7 cellular contexts compared by ENCODE assay signal in the genomic region with DNA sequence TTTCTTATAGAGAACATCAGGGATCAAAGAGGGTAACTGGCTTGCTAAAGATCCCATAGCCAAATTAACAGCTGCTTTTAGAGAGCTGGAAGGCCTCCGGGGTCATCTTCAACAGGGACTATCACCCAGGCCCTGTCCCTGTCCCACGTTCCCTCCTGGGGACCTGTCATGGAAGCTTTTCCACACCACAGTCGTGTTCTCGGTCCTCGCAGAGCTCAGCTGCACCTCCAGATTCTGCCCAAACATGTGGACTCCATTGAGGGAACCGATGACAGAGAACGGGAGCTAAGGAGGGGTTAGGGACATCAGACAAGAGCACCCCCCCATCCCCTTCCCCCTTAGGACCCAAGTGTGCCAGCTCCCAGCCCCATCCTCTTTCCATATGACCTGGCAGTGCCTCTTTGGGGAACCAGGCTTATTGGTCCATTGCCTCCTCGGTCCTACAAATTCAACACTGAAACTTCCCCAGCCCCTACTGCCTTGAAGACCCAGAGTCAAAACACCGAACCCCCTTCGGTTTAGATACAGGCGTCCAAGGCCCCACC. TPM values are rescaled to one million over a fixed set of nuclear protein-coding genes. Genes with fewer than 3 reads are reported as not detected.
DNase-seq lines count a peak whose midpoint lies in the region; ATAC-seq lines count a peak whose summit lies in the region.

No MANE protein-coding gene starts in this region.

- H3K27me3 Mint-ChIP-seq in activated T-helper 17 cell treated with anti-CD3 and anti-CD28 coated beads, Interleukin-2, amount 50 U/mL, for 72 hours, result no peaks in the 10 kb centered on the region
- H3K27me3 Mint-ChIP-seq in stimulated activated naive B cell treated with anti-CD40 and anti-IgM and Interleukin-4, amounts not matched to agents 10 μg/mL and 1 μg/mL and 100 μg/mL, for 72 hours, result no peaks in the 10 kb centered on the region

- H3K9me3 ChIP-seq in HUES6 (ENCODE audit: control insufficient read depth, insufficient read depth, low read depth, low read length), result no peaks in the 10 kb centered on the region
- H3K9me3 ChIP-seq in iPS-15b (ENCODE audit: control insufficient read depth, insufficient read depth, low read length), result no peaks in the 10 kb centered on the region

- H3K4me3 Mint-ChIP-seq in activated T-helper 17 cell treated with anti-CD3 and anti-CD28 coated beads, Interleukin-2, amount 50 U/mL, for 72 hours, result peak overlapping the region; percentile 95
- peak overlapping the region; percentile 92 to 93 for H3K4me3 Mint-ChIP-seq in stimulated activated naive B cell treated with anti-CD40 and anti-IgM and Interleukin-4, amounts not matched to agents 10 μg/mL and 1 μg/mL and 100 μg/mL, for 72 hours

- H3K4me3 ChIP-seq in HUES6 (ENCODE audit: low read depth, low read length), result peak overlapping the region; percentile 86
- peak overlapping the region; percentile 83 for H3K4me3 ChIP-seq in iPS-15b (ENCODE audit: low read depth, low read length)

- H3K27ac Mint-ChIP-seq in activated T-helper 17 cell treated with anti-CD3 and anti-CD28 coated beads, Interleukin-2, amount 50 U/mL, for 72 hours, result peak overlapping the region; percentile 99
- H3K27ac Mint-ChIP-seq in stimulated activated naive B cell treated with anti-CD40 and anti-IgM and Interleukin-4, amounts not matched to agents 10 μg/mL and 1 μg/mL and 100 μg/mL, for 72 hours, result peak overlapping the region; percentile 89

- H3K4me1 ChIP-seq in HUES6 (ENCODE audit: control insufficient read depth, insufficient read depth, low read length), result peaks cover 21% of the 10 kb centered on the region
- H3K4me1 ChIP-seq in iPS-15b (ENCODE audit: control insufficient read depth, insufficient read depth, low read length), result peaks cover 5% of the 10 kb centered on the region

- no peaks in the 10 kb centered on the region for H3K36me3 Mint-ChIP-seq in activated T-helper 17 cell treated with anti-CD3 and anti-CD28 coated beads, Interleukin-2, amount 50 U/mL, for 72 hours (ENCODE audit: low read depth)
- H3K36me3 Mint-ChIP-seq in stimulated activated naive B cell treated with anti-CD40 and anti-IgM and Interleukin-4, amounts not matched to agents 10 μg/mL and 1 μg/mL and 100 μg/mL, for 72 hours, result peaks cover under 1 to 8% of the 10 kb centered on the region in 2 donors

- DNase-seq in stimulated activated naive B cell treated with anti-CD40 and anti-IgM and Interleukin-4, amounts not matched to agents 10 μg/mL and 1 μg/mL and 100 μg/mL, for 72 hours, result no peak
- DNase-seq in HK-2 (ENCODE audit: unreplicated experiment) (no peak), SHP77 treated with DMSO at 0.1 percent for 48 hours (lab: John Stamatoyannopoulos, UW) (no peak), NCI-H1048 (lab: John Stamatoyannopoulos, UW) (no peak)

- no peak for ATAC-seq in activated T-helper 17 cell treated with anti-CD3 and anti-CD28 coated beads, Interleukin-2, amount 50 U/mL, for 72 hours (replicated peaks)
- no peak for ATAC-seq in stimulated activated naive B cell treated with anti-CD40 and anti-IgM and Interleukin-4, amounts not matched to agents 10 μg/mL and 1 μg/mL and 100 μg/mL, for 72 hours (replicated peaks)

- H3K9ac ChIP-seq in HUES6 (ENCODE audit: low read length) (peak overlapping the region; percentile 77), iPS-15b (ENCODE audit: low read depth, low read length) (peak overlapping the region; percentile 4)

- H3K27me3 ChIP-seq in HUES6 (ENCODE audit: control insufficient read depth, insufficient read depth, low read length) (no peaks in the 10 kb centered on the region; the same call in 1 of the 2 replicates), iPS-15b (ENCODE audit: control insufficient read depth, insufficient read depth, low read length) (no peaks in the 10 kb centered on the region)

- no peaks in the 10 kb centered on the region for H3K9me3 Mint-ChIP-seq in activated T-helper 17 cell treated with anti-CD3 and anti-CD28 coated beads, Interleukin-2, amount 50 U/mL, for 72 hours
- no peaks in the 10 kb centered on the region for H3K9me3 Mint-ChIP-seq in stimulated activated naive B cell treated with anti-CD40 and anti-IgM and Interleukin-4, amounts not matched to agents 10 μg/mL and 1 μg/mL and 100 μg/mL, for 72 hours

- H3K36me3 ChIP-seq in HUES6 (ENCODE audit: control insufficient read depth, insufficient read depth, low read length), result 0 out of 2 replicates have a peak, but pooled peaks cover 4% of the 10 kb centered on the region
- H3K36me3 ChIP-seq in iPS-15b (ENCODE audit: control insufficient read depth, insufficient read depth, low read length), result no peaks in the 10 kb centered on the region

- peak overlapping the region; percentile 90; the same call in 1 of the 2 replicates for H3K27ac ChIP-seq in HUES6 (ENCODE audit: low read depth, low read length)

- H3K4me1 Mint-ChIP-seq in activated T-helper 17 cell treated with anti-CD3 and anti-CD28 coated beads, Interleukin-2, amount 50 U/mL, for 72 hours, result peaks cover 11% of the 10 kb centered on the region
- peaks cover 32 to 56% of the 10 kb centered on the region in 2 donors for H3K4me1 Mint-ChIP-seq in stimulated activated naive B cell treated with anti-CD40 and anti-IgM and Interleukin-4, amounts not matched to agents 10 μg/mL and 1 μg/mL and 100 μg/mL, for 72 hours

RNA-seq across cellular contexts. Expression of a gene that starts 0.6 kb away (rescaled TPM):
- 10 to 100 TPM; 15.5 to 19.1 TPM for total RNA-seq in activated T-helper 17 cell treated with anti-CD3 and anti-CD28 coated beads, Interleukin-2, amount 50 U/mL, for 72 hours

RNA-seq across cellular contexts. Expression of a gene that starts 5.6 kb away (rescaled TPM):
- 10 to 100 TPM; 55.6 to 56.1 TPM for total RNA-seq in activated T-helper 17 cell treated with anti-CD3 and anti-CD28 coated beads, Interleukin-2, amount 50 U/mL, for 72 hours

RNA-seq across cellular contexts. Expression of a gene that starts 38.4 kb away (rescaled TPM):
- total RNA-seq in activated T-helper 17 cell treated with anti-CD3 and anti-CD28 coated beads, Interleukin-2, amount 50 U/mL, for 72 hours, result 100 to 1,000 TPM in 1 of 2 donors, 10 to 100 TPM in 1; 82.7 to 109 TPM

RNA-seq across cellular contexts. Expression of a gene that starts 45.7 kb away (rescaled TPM):
- total RNA-seq in activated T-helper 17 cell treated with anti-CD3 and anti-CD28 coated beads, Interleukin-2, amount 50 U/mL, for 72 hours, result 10 to 100 TPM; 77.5 to 87.0 TPM

RNA-seq across cellular contexts. Expression of a gene that starts 49.4 kb away (rescaled TPM):
- total RNA-seq in activated T-helper 17 cell treated with anti-CD3 and anti-CD28 coated beads, Interleukin-2, amount 50 U/mL, for 72 hours, result under 1 TPM; 0.32 to 0.45 TPM
